ENCODE assay signal across 17 cellular contexts in the genomic region with DNA sequence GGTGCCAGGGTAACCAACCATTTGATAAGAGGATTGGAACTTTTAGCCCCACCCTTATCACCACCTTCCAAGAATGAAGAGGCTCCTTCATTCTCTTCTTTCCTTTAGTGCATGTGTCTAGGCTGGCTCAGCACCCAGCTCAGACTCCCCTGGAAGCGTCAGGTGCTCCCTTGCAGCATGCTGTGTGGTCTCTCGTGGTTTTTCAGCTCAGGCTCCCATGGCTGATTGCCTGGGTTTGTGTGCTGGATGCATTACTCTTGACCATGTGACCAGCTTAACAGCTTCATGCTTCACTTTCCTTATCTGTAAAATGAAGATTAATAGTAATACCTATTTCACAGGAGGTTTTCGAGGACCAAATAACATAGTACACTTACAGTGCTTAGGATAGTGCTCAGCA.
A peak's percentile ranks its signal among the peaks of the same experiment; 100 is the strongest.
DNase-seq lines count a peak whose midpoint lies in the region; ATAC-seq and TF ChIP-seq lines count a peak whose summit lies in the region.
"Had no signal": no experiment of that assay in that cellular context is flagged by ENCODE, and none has a peak within 500 bp of the region (broad histone marks: within the 10 kb centered on the region; RNA-seq: fewer than 3 reads in every experiment).

No MANE protein-coding gene starts in this region.

- H3K9me1 ChIP-seq in IMR-90 (ENCODE audit: insufficient read depth, low read length): no peaks in the 10 kb centered on the region

- no peaks in the 10 kb centered on the region for H3K9me3 ChIP-seq in IMR-90 (ENCODE audit: control insufficient read depth, insufficient read depth, low read length)
- no peaks in the 10 kb centered on the region for H3K9me3 ChIP-seq in testis
- H3K9me3 ChIP-seq: A549 had no signal

- no peaks in the 10 kb centered on the region for H3K27me3 ChIP-seq in IMR-90 (ENCODE audit: control insufficient read depth, insufficient read depth, low read length)
- no peaks in the 10 kb centered on the region for H3K27me3 ChIP-seq in testis

- H3K4me3 ChIP-seq in IMR-90 (ENCODE audit: insufficient read depth, low read depth, low read length) (no peak overlapping the region), testis (no peak overlapping the region)
- H3K4me3 ChIP-seq: A549, PC-9 had no signal

- WGBS in IMR-90 (ENCODE audit: extremely low coverage in 2 of 2, insufficient read length in 1 of 2), 2 experiments: no CpG with 5 or more reads among the region's 3 CpGs
- 49 to 83% methylated on average over 3 of the region's 3 CpGs for WGBS in testis, 2 donors

- H3K4me1 ChIP-seq in IMR-90 (ENCODE audit: control insufficient read depth, insufficient read depth, low read length): no peaks in the 10 kb centered on the region
- H3K4me1 ChIP-seq in testis: no peaks in the 10 kb centered on the region
- H3K4me1 ChIP-seq: A549 had no signal

- H4K91ac ChIP-seq in IMR-90 (ENCODE audit: insufficient read depth, low read depth, low read length): no peak overlapping the region

- H3K27ac ChIP-seq in IMR-90 (ENCODE audit: insufficient read depth, low read length): no peak overlapping the region
- H3K27ac ChIP-seq in testis: no peak overlapping the region
- H3K27ac ChIP-seq: A549, HL-60, PC-9 had no signal

- no peak overlapping the region for H2BK5ac ChIP-seq in IMR-90 (ENCODE audit: low read depth, low read length, poor library complexity, severe bottlenecking)

- BruUV-seq in IMR-90 (replicated peaks; lab: Mats Ljungman, UMichigan): no TSS peak

- H2AK5ac ChIP-seq in IMR-90 (ENCODE audit: low read depth, low read length): no peak overlapping the region

- intact Hi-C loops in IMR-90 (cut with micrococcal nuclease) (no loop called here), testis (cut with DNase I; ENCODE audit: low total_unique reads) (no loop called here)

- H2BK20ac ChIP-seq in IMR-90 (ENCODE audit: low read depth, low read length): no peak overlapping the region

- H4K5ac ChIP-seq in IMR-90 (ENCODE audit: low read depth, low read length): no peak overlapping the region

- TF ChIP-seq POLR2A in IMR-90 (IDR thresholded peaks at IDR 0.05; ENCODE audit: low read depth, low read length) (no peak), testis (IDR thresholded peaks at IDR 0.05) (no peak)

- DNase-seq in NCI-H82 (lab: John Stamatoyannopoulos, UW): peak; percentile 55
- no peak for DNase-seq in NCI-H82 treated with DMSO at 0.1 percent for 48 hours (lab: John Stamatoyannopoulos, UW; ENCODE audit: unreplicated experiment)
- DNase-seq in IMR-90: peak; percentile 16
- peak; percentile 70 for DNase-seq in glomerular visceral epithelial cell (ENCODE audit: extremely low spot score)
- DNase-seq in renal cortical epithelial cell (ENCODE audit: low read depth): peak; percentile 44
- no peak for DNase-seq in SKM-1 (lab: John Stamatoyannopoulos, UW; ENCODE audit: unreplicated experiment)
- no peak for DNase-seq in testis
- DNase-seq in activated T-cell treated with anti-CD3 and anti-CD28 coated beads, Interleukin-2, amount 50 U/mL, for 48 hours: no peak
- DNase-seq: C1 segment of cervical spinal cord, HCEC 1CT, NCI-H1417 treated with DMSO at 0.1 percent for 48 hours, NCI-H1930, NCI-H2171 treated with DMSO at 0.1 percent for 48 hours, NCI-H774, PC-9 had no signal

- no peaks in the 10 kb centered on the region for H3K79me1 ChIP-seq in IMR-90 (ENCODE audit: low read depth in 1 of 2, low read length in 2 of 2)

- no peak overlapping the region for H3K4me2 ChIP-seq in IMR-90 (ENCODE audit: low read depth, low read length)
- H3K4me2 ChIP-seq: A549, PC-9 had no signal

- H3K36me3 ChIP-seq in IMR-90 (ENCODE audit: control insufficient read depth, insufficient read depth, low read length) (no peaks in the 10 kb centered on the region), testis (ENCODE audit: low read depth, missing control alignments) (no peaks in the 10 kb centered on the region)

- H4K8ac ChIP-seq in IMR-90 (ENCODE audit: low read depth in 2 of 2, low read length in 2 of 2): no peak overlapping the region

- no peak overlapping the region for H3K9ac ChIP-seq in IMR-90 (ENCODE audit: low read depth, low read length)

- no peak overlapping the region for H3K56ac ChIP-seq in IMR-90 (ENCODE audit: extremely low read depth, insufficient read depth, low read length)

- H3K18ac ChIP-seq in IMR-90 (ENCODE audit: low read depth, low read length): no peak overlapping the region

- CTCF ChIA-PET in IMR-90 (lab: Yijun Ruan, JAX): no interaction called here

- H2AK9ac ChIP-seq in IMR-90 (replicated peaks; ENCODE audit: low read depth, low read length, poor library complexity): no peak overlapping the region

- dilution Hi-C loops in IMR-90 (cut with HindIII; ENCODE audit: low sequenced_read_pairs, unreplicated experiment): no loop called here

- no peak overlapping the region for H3K14ac ChIP-seq in IMR-90 (replicated peaks; ENCODE audit: low read depth, low read length)

- TF ChIP-seq RAD21 in IMR-90 (IDR thresholded peaks at IDR 0.05; ENCODE audit: low read length): no peak

- no peak overlapping the region for H2BK120ac ChIP-seq in IMR-90 (ENCODE audit: low read depth, low read length)

- H2BK15ac ChIP-seq in IMR-90 (ENCODE audit: low read depth, low read length): no peak overlapping the region

- H4K20me1 ChIP-seq in IMR-90 (ENCODE audit: insufficient read depth, low read length): no peaks in the 10 kb centered on the region

- TF ChIP-seq CTCF in IMR-90 (conservative IDR thresholded peaks at IDR 0.05; ENCODE audit: low read depth, low read length) (no peak), testis (IDR thresholded peaks at IDR 0.05) (no peak)

- in situ Hi-C loops in IMR-90 (cut with MboI; ENCODE audit: low sequenced_read_pairs): no loop called here

- H3K23ac ChIP-seq in IMR-90 (ENCODE audit: low read depth, low read length): no peak overlapping the region

- POLR2A ChIA-PET in IMR-90 (lab: Charles Lee; ENCODE audit: unreplicated experiment): no interaction called here

- ATAC-seq in IMR-90 (ENCODE audit: low read depth): no peak
- ATAC-seq: A549 had no signal

- no peak overlapping the region for H2AFZ ChIP-seq in IMR-90 (replicated peaks; ENCODE audit: low read length, poor library complexity)
- H2AFZ ChIP-seq: PC-9 had no signal

- no peak overlapping the region for H3K4ac ChIP-seq in IMR-90 (ENCODE audit: low read depth, low read length)

TF ChIP-seq in IMR-90, 13 proteins besides CTCF, POLR2A, EP300 and RAD21:
- TF ChIP-seq MXI1 (IDR thresholded peaks at IDR 0.05; ENCODE audit: borderline replicate concordance, low read depth, low read length) (no peak), CEBPB (IDR thresholded peaks at IDR 0.05; ENCODE audit: low read depth, low read length) (no peak)

Comparison
In these comparisons a context has a peak if more than half of its experiments do, and no peak if none do; other contexts are left out.
1. DNase-seq: peak in NCI-H82 (single experiment), IMR-90 (single experiment), glomerular visceral epithelial cell (single experiment) and renal cortical epithelial cell (single experiment); none in NCI-H82 treated with DMSO at 0.1 percent for 48 hours (single experiment), SKM-1 (single experiment), testis (single experiment) and activated T-cell treated with anti-CD3 and anti-CD28 coated beads, Interleukin-2, amount 50 U/mL, for 48 hours (0 of 2).